In genomic region chr9:37465249-37466036, GRCh38 we compare ENCODE assay signal across 1 cellular context.
TF ChIP-seq lines count a peak whose summit lies in the region.

ZBTB5 (minus strand) TSS chr9:37465450; CDS start chr9:37442551, 22,899 bp downstream.

TF ChIP-seq in HepG2, 621 proteins besides CTCF, POLR2A, EP300 and RAD21 (continued from another document and continues in another):
- TF ChIP-seq ZBTB40 (IDR thresholded peaks at IDR 0.05) = peak; percentile 28; the same call in 1 of the 2 replicates
- TF ChIP-seq ZBTB40 (CRISPR knock-in tag; IDR thresholded peaks at IDR 0.05) = no peak
- peak; percentile 80 for TF ChIP-seq ATF1 (CRISPR knock-in tag; IDR thresholded peaks at IDR 0.05)
- TF ChIP-seq ZNF30 (CRISPR knock-in tag; IDR thresholded peaks at IDR 0.05) = no peak
- no peak for TF ChIP-seq MIER3 (CRISPR knock-in tag; IDR thresholded peaks at IDR 0.05; ENCODE audit: borderline replicate concordance)
- peak; percentile 58; the same call in 1 of the 2 replicates for TF ChIP-seq KMT2B (CRISPR knock-in tag; IDR thresholded peaks at IDR 0.05)
- peak; percentile 83 for TF ChIP-seq RFXAP (CRISPR knock-in tag; IDR thresholded peaks at IDR 0.05; ENCODE audit: borderline replicate concordance)
- peak; percentile 51 for TF ChIP-seq KAT8 (CRISPR knock-in tag; IDR thresholded peaks at IDR 0.05)
- no peak for TF ChIP-seq SMAD9 (CRISPR knock-in tag; IDR thresholded peaks at IDR 0.05)
- TF ChIP-seq CENPX (CRISPR knock-in tag; IDR thresholded peaks at IDR 0.05) = no peak
- TF ChIP-seq RNF2 (conservative IDR thresholded peaks at IDR 0.05; ENCODE audit: low read depth) = 0 out of 2 replicates have a peak, but pooled peaks have one; percentile 40
- no peak for TF ChIP-seq FOXP1 (IDR thresholded peaks at IDR 0.05)
- peak; percentile 38 for TF ChIP-seq FOXP1 (CRISPR knock-in tag; IDR thresholded peaks at IDR 0.05)
- no peak for TF ChIP-seq ZKSCAN8 (CRISPR knock-in tag; IDR thresholded peaks at IDR 0.05; ENCODE audit: borderline replicate concordance)
- 0 out of 2 replicates have a peak, but pooled peaks have one; percentile 26 for TF ChIP-seq ARNTL (CRISPR knock-in tag; IDR thresholded peaks at IDR 0.05)
- peak; percentile 79 for TF ChIP-seq MAX (IDR thresholded peaks at IDR 0.05)
- TF ChIP-seq HOXA3 (CRISPR knock-in tag; IDR thresholded peaks at IDR 0.05) = peak; percentile 29; the same call in 1 of the 2 replicates
- peak; percentile 23; the same call in 1 of the 2 replicates for TF ChIP-seq USF2 (IDR thresholded peaks at IDR 0.05; ENCODE audit: low read depth, low read length)
- TF ChIP-seq USF2 (CRISPR knock-in tag; IDR thresholded peaks at IDR 0.05; ENCODE audit: borderline replicate concordance) = peak; percentile 43; the same call in 1 of the 2 replicates
- TF ChIP-seq E2F1 (CRISPR knock-in tag; IDR thresholded peaks at IDR 0.05) = 0 out of 2 replicates have a peak, but pooled peaks have one; percentile 68
- TF ChIP-seq FOXK1 (CRISPR knock-in tag; IDR thresholded peaks at IDR 0.05; ENCODE audit: borderline replicate concordance, low read depth) = peak; percentile 96
- TF ChIP-seq HNRNPLL (IDR thresholded peaks at IDR 0.05; ENCODE audit: low read depth, low read length, poor library complexity, severe bottlenecking) = peak; percentile 48
- 0 out of 2 replicates have a peak, but pooled peaks have one; percentile 12 for TF ChIP-seq ZNF124 (CRISPR knock-in tag; IDR thresholded peaks at IDR 0.05)
- TF ChIP-seq MYPOP (CRISPR knock-in tag; IDR thresholded peaks at IDR 0.05) = peak; percentile 55; the same call in 1 of the 2 replicates
- TF ChIP-seq LCORL (IDR thresholded peaks at IDR 0.05) = no peak
- TF ChIP-seq LCORL (CRISPR knock-in tag; IDR thresholded peaks at IDR 0.05) = no peak; the same call in 1 of the 2 replicates
- TF ChIP-seq CEBPG (CRISPR knock-in tag; IDR thresholded peaks at IDR 0.05) = peak; percentile 38
- TF ChIP-seq CREBL2 (CRISPR knock-in tag; IDR thresholded peaks at IDR 0.05; ENCODE audit: borderline replicate concordance) = no peak
- no peak for TF ChIP-seq TERF1 (CRISPR knock-in tag; IDR thresholded peaks at IDR 0.05)
- TF ChIP-seq SNAI1 (CRISPR knock-in tag; IDR thresholded peaks at IDR 0.05; ENCODE audit: borderline replicate concordance) = no peak
- no peak for TF ChIP-seq RBFOX2 (IDR thresholded peaks at IDR 0.05; ENCODE audit: low read depth, low read length)
- TF ChIP-seq E2F2 (CRISPR knock-in tag; IDR thresholded peaks at IDR 0.05; ENCODE audit: borderline replicate concordance) = no peak
- TF ChIP-seq HCFC1 (IDR thresholded peaks at IDR 0.05; ENCODE audit: low read depth, low read length) = peak; percentile 19; the same call in 1 of the 2 replicates
- 0 out of 2 replicates have a peak, but pooled peaks have one; percentile 11 for TF ChIP-seq ZNF343 (CRISPR knock-in tag; IDR thresholded peaks at IDR 0.05)
- TF ChIP-seq ZNF230 (CRISPR knock-in tag; IDR thresholded peaks at IDR 0.05) = no peak
- TF ChIP-seq SIX4 (CRISPR knock-in tag; IDR thresholded peaks at IDR 0.05) = no peak
- TF ChIP-seq PATZ1 (CRISPR knock-in tag; IDR thresholded peaks at IDR 0.05) = peak; percentile 3; the same call in 1 of the 2 replicates
- TF ChIP-seq NFE2L2 (IDR thresholded peaks at IDR 0.05; ENCODE audit: low read length) = no peak
- no peak for TF ChIP-seq MIER2 (CRISPR knock-in tag; IDR thresholded peaks at IDR 0.05)
- TF ChIP-seq ZNF691 (CRISPR knock-in tag; IDR thresholded peaks at IDR 0.05; ENCODE audit: borderline replicate concordance, low read depth) = 0 out of 2 replicates have a peak, but pooled peaks have one; percentile 5
- TF ChIP-seq SNAPC2 (CRISPR knock-in tag; IDR thresholded peaks at IDR 0.05) = no peak
- TF ChIP-seq DR1 (CRISPR knock-in tag; IDR thresholded peaks at IDR 0.05) = peak; percentile 69; the same call in 1 of the 2 replicates
- TF ChIP-seq ZNF841 (CRISPR knock-in tag; IDR thresholded peaks at IDR 0.05; ENCODE audit: borderline replicate concordance) = no peak
- TF ChIP-seq ZNF761 (CRISPR knock-in tag; conservative IDR thresholded peaks at IDR 0.05) = no peak
- TF ChIP-seq ZNF282 (IDR thresholded peaks at IDR 0.05; ENCODE audit: partially characterized antibody) = no peak
- TF ChIP-seq PHF20 (CRISPR knock-in tag; IDR thresholded peaks at IDR 0.05) = peak; percentile 49; the same call in 1 of the 2 replicates
